Comparison of ENCODE assay signal across 8 cellular contexts in genomic region chr7:120792091-120792860, GRCh38.
DNase-seq lines count a peak whose midpoint lies in the region; ATAC-seq and TF ChIP-seq lines count a peak whose summit lies in the region.

No MANE protein-coding gene starts in this region.

- DNase-seq in AG09319 (ENCODE audit: extremely low read depth, low read depth): peak; percentile 29
- peak; percentile 26 for DNase-seq in NCI-H2107 treated with DMSO at 0.1 percent for 48 hours (lab: John Stamatoyannopoulos, UW; ENCODE audit: unreplicated experiment)
- peak; percentile 16 to 49 for DNase-seq in activated CD4-positive, alpha-beta T cell treated with anti-CD3 and anti-CD28 coated beads, Interleukin-2, amount 50 U/mL, for 24 hours (ENCODE audit: low read depth in 1 of 2, low spot score in 1 of 2)
- DNase-seq in effector CD4-positive, alpha-beta T cell: peak; percentile 42
- peak; percentile 77 for DNase-seq in medulla oblongata (ENCODE audit: extremely low spot score)
- peak; percentile 26 to 30 for DNase-seq in stimulated activated CD8-positive, alpha-beta memory T cell treated with anti-CD3 and anti-CD28 coated beads, Interleukin-15, amount 100 ng/mL, for 48 hours (ENCODE audit: low read depth in 2 of 2)

- ATAC-seq in GM18519 (IDR thresholded peaks at IDR 0.05; ENCODE audit: low FRiP score, unreplicated experiment) (peak; percentile 79), HG03025 (IDR thresholded peaks at IDR 0.05; ENCODE audit: low FRiP score, unreplicated experiment) (peak; percentile 92)

- no peak; the same call in none of the 2 replicates for TF ChIP-seq CTCF in AG09319 (IDR thresholded peaks at IDR 0.05; ENCODE audit: low read depth, low read length)

Comparison
In these comparisons a context has a peak if more than half of its experiments do, and no peak if none do; other contexts are left out.
1. Peak in every context shown above with its lines: DNase-seq and ATAC-seq.
2. DNase-seq: peak in every context shown above with its lines; median percentile 77 in medulla oblongata; 42 in effector CD4-positive, alpha-beta T cell; 32 in activated CD4-positive, alpha-beta T cell treated with anti-CD3 and anti-CD28 coated beads, Interleukin-2, amount 50 U/mL, for 24 hours; 29 in AG09319; 28 in stimulated activated CD8-positive, alpha-beta memory T cell treated with anti-CD3 and anti-CD28 coated beads, Interleukin-15, amount 100 ng/mL, for 48 hours; 26 in NCI-H2107 treated with DMSO at 0.1 percent for 48 hours.